ENCODE assay signal across 17 cellular contexts in the genomic region with DNA sequence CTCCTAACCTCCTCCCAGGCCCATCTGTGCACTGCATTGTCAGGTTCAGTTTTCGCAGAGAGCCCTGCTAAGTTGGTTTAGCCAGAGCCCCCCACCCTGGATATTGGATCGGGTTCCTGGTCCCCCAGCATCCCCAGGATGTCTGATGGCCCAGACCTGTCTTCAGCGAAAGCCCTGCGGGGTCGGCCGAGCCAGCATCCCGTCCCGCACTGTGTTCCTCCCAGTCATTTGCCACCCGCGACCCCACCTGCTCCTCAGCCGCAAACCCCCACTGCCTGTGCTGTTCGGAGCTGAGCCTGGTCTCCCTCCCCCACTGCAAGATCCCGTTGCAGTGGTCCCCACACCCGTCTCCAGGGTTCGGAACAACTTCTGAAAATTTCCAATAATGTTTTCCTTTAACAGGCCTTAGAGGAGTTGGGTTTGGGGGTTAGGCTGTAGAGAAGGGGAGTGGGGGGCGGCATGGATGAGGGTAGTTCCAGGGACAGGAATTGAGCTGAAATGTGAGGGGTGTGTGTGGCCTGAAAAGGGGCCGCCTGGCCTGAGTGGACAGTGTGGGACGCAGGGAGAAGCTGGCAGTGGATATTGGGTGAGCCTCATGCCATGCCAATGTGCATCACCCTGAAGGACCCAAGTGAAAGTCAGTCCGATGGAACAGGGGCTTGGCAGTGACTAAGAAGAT. TPM values are rescaled to one million over a fixed set of nuclear protein-coding genes. Genes with fewer than 3 reads are reported as not detected.
DNase-seq lines count a peak whose midpoint lies in the region; TF ChIP-seq lines count a peak whose summit lies in the region.
"Had no signal": no experiment of that assay in that cellular context is flagged by ENCODE, and none has a peak within 500 bp of the region (broad histone marks: within the 10 kb centered on the region; RNA-seq: fewer than 3 reads in every experiment).

No MANE protein-coding gene starts in this region.

- no peak overlapping the region for H2BK5ac ChIP-seq in H9 (ENCODE audit: insufficient read length, low read length)

- no peak overlapping the region for H3K27ac Mint-ChIP-seq in T-helper 2 cell treated with Interferon-gamma antibody and Interleukin-4, amounts not matched to agents 5 μg/mL and 100 μg/mL, for 36 hours
- H3K27ac Mint-ChIP-seq in H9, result no peak overlapping the region
- H3K27ac Mint-ChIP-seq in endodermal cell, result no peak overlapping the region

- intact Hi-C loops in stomach (cut with DNase I; ENCODE audit: low total_unique reads), result no loop called here

- no peak overlapping the region for H4K5ac ChIP-seq in H9 (ENCODE audit: insufficient read length, low read depth, low read length)

- H3K27me3 ChIP-seq in H9 (ENCODE audit: insufficient read depth, low read length) (no peaks in the 10 kb centered on the region; the same call in 1 of the 2 replicates), endodermal cell (ENCODE audit: control insufficient read depth, insufficient read depth, low read length, poor library complexity, severe bottlenecking) (no peaks in the 10 kb centered on the region), osteoblast (ENCODE audit: insufficient read depth, low read length) (peaks cover 13% of the 10 kb centered on the region), stomach (peaks cover 0 to 17% (median 5%) of the 10 kb centered on the region in 3 donors)
- H3K27me3 ChIP-seq: right lobe of liver had no signal

- no peak overlapping the region for H3K23ac ChIP-seq in H9 (ENCODE audit: insufficient read length, low read depth, low read length)

- H3K4ac ChIP-seq in H9 (ENCODE audit: low read depth, low read length), result no peak overlapping the region

- no peak for TF ChIP-seq POLR2A in stomach (IDR thresholded peaks at IDR 0.05)

- H4K8ac ChIP-seq in H9 (replicated peaks; ENCODE audit: insufficient read length, low read depth, low read length), result no peak overlapping the region

- H3K79me2 ChIP-seq in H9 (ENCODE audit: insufficient read depth, low read length) (peaks cover 13% of the 10 kb centered on the region; the same call in 1 of the 2 replicates), osteoblast (ENCODE audit: insufficient read depth, low read length) (peaks cover 28% of the 10 kb centered on the region)

- no peaks in the 10 kb centered on the region for H3K79me1 ChIP-seq in H9 (ENCODE audit: insufficient read depth, low read depth, low read length, poor library complexity, severe bottlenecking)

- H4K91ac ChIP-seq in H9 (ENCODE audit: insufficient read length, low read depth, low read length), result no peak overlapping the region

- no peak overlapping the region for H2BK12ac ChIP-seq in H9 (ENCODE audit: insufficient read length, low read depth, low read length)

- H3K14ac ChIP-seq in H9 (ENCODE audit: insufficient read depth, low read length), result no peak overlapping the region

- H3K36me3 ChIP-seq in endodermal cell (ENCODE audit: control insufficient read depth, insufficient read depth, low read length) (peaks cover 12% of the 10 kb centered on the region), osteoblast (ENCODE audit: insufficient read depth, low read length) (peaks cover 10% of the 10 kb centered on the region), stomach (peaks cover 11 to 15% (median 12%) of the 10 kb centered on the region in 4 donors)

- H3K9ac ChIP-seq in H9 (ENCODE audit: extremely low read depth, insufficient read length, low read length), result no peak overlapping the region
- no peak overlapping the region for H3K9ac ChIP-seq in endodermal cell (ENCODE audit: extremely low read depth, low read length, poor library complexity, severe bottlenecking)

- H3K4me3 ChIP-seq in endodermal cell (ENCODE audit: low read length) (no peak overlapping the region), osteoblast (ENCODE audit: insufficient read depth, low read length) (no peak overlapping the region), stomach (no peak overlapping the region)

- no peak overlapping the region for H2AK5ac ChIP-seq in H9 (ENCODE audit: insufficient read length, low read length)

- peak overlapping the region; percentile 18 for H3K4me3 Mint-ChIP-seq in T-helper 2 cell treated with Interferon-gamma antibody and Interleukin-4, amounts not matched to agents 5 μg/mL and 100 μg/mL, for 36 hours
- H3K4me3 Mint-ChIP-seq in H9 (peak overlapping the region in 1 of 2 experiments; percentile 98; a peak in 3 of 5 replicates), endodermal cell (peak overlapping the region; percentile 95)

- peaks cover 17% of the 10 kb centered on the region for H3K4me1 Mint-ChIP-seq in T-helper 2 cell treated with Interferon-gamma antibody and Interleukin-4, amounts not matched to agents 5 μg/mL and 100 μg/mL, for 36 hours (ENCODE audit: low read depth)
- H3K4me1 Mint-ChIP-seq in H9, result peaks cover 22 to 35% of the 10 kb centered on the region in 2 experiments
- H3K4me1 Mint-ChIP-seq in endodermal cell, result peaks cover 25% of the 10 kb centered on the region

- peaks cover 7% of the 10 kb centered on the region for H3K23me2 ChIP-seq in H9 (ENCODE audit: insufficient read length, low read depth, low read length, poor library complexity, severe bottlenecking)

- H2BK20ac ChIP-seq in H9 (ENCODE audit: low read depth, low read length, poor library complexity, severe bottlenecking), result no peak overlapping the region

- no peak for TF ChIP-seq CTCF in H9 (conservative IDR thresholded peaks at IDR 0.05)
- no peak for TF ChIP-seq CTCF in endodermal cell (conservative IDR thresholded peaks at IDR 0.05)
- TF ChIP-seq CTCF in osteoblast (IDR thresholded peaks at IDR 0.05; ENCODE audit: extremely low read depth, low read depth, low read length), result no peak
- no peak for TF ChIP-seq CTCF in stomach (IDR thresholded peaks at IDR 0.05)

- no peaks in the 10 kb centered on the region; the same call in 1 of the 2 replicates for H3K4me1 ChIP-seq in H9 (ENCODE audit: insufficient read depth, low read length)
- H3K4me1 ChIP-seq in endodermal cell (ENCODE audit: control insufficient read depth, insufficient read depth, low read length), result no peaks in the 10 kb centered on the region
- peaks cover 12% of the 10 kb centered on the region for H3K4me1 ChIP-seq in osteoblast (ENCODE audit: insufficient read depth, low read length)
- peaks cover 12 to 24% (median 24%) of the 10 kb centered on the region in 4 donors for H3K4me1 ChIP-seq in stomach

- H3T11ph ChIP-seq in H9 (ENCODE audit: low read length), result no peak overlapping the region

- no peak overlapping the region for H2BK15ac ChIP-seq in H9 (ENCODE audit: low read depth, low read length)

- DNase-seq in T-helper 2 cell treated with Interferon-gamma antibody and Interleukin-4, amounts not matched to agents 5 μg/mL and 100 μg/mL, for 36 hours (ENCODE audit: low spot score), result no peak
- no peak for DNase-seq in T-helper 2 cell
- DNase-seq in H9, result peak; percentile 24
- peak; percentile 44 for DNase-seq in endodermal cell
- peak; percentile 54 for DNase-seq in osteoblast (ENCODE audit: insufficient read length, low spot score, missing footprints)
- DNase-seq in stimulated activated naive CD4-positive, alpha-beta T cell (lab: John Stamatoyannopoulos, UW), result no peak
- no peak for DNase-seq in NCI-H2196 (lab: John Stamatoyannopoulos, UW; ENCODE audit: unreplicated experiment)
- DNase-seq in stomach, result no peak
- DNase-seq: central memory CD4-positive, alpha-beta T cell; KBM-7; NCI-H1417 treated with DMSO at 0.1 percent for 48 hours; NCI-H446 treated with DMSO at 0.1 percent for 48 hours; stimulated activated CD4-positive, alpha-beta T cell treated with anti-CD3 and anti-CD28 coated beads, Interleukin-4, amount 100 ng/mL, for 4 hours; stimulated activated naive CD4-positive, alpha-beta T cell treated with Interleukin-2 at 50 U/mL for 16 hours had no signal

- no peaks in the 10 kb centered on the region for H3K27me3 Mint-ChIP-seq in T-helper 2 cell treated with Interferon-gamma antibody and Interleukin-4, amounts not matched to agents 5 μg/mL and 100 μg/mL, for 36 hours (ENCODE audit: low read depth)
- H3K27me3 Mint-ChIP-seq in H9 (ENCODE audit: low read depth), result peaks cover 22% of the 10 kb centered on the region
- peaks cover 16% of the 10 kb centered on the region for H3K27me3 Mint-ChIP-seq in endodermal cell (ENCODE audit: insufficient read depth)

- no peaks in the 10 kb centered on the region for H4K20me1 ChIP-seq in H9 (ENCODE audit: control insufficient read depth, insufficient read depth, insufficient read length)
- peaks cover 17% of the 10 kb centered on the region for H4K20me1 ChIP-seq in osteoblast (ENCODE audit: insufficient read depth, low read length)

- H3K9me3 ChIP-seq in H9 (ENCODE audit: control insufficient read depth, low read depth, low read length) (no peaks in the 10 kb centered on the region), endodermal cell (ENCODE audit: control insufficient read depth, low read length) (no peaks in the 10 kb centered on the region), osteoblast (ENCODE audit: low read depth, low read length) (no peaks in the 10 kb centered on the region), stomach (no peaks in the 10 kb centered on the region)
- H3K9me3 ChIP-seq: gastroesophageal sphincter, right lobe of liver had no signal

- H3K27ac ChIP-seq in H9 (ENCODE audit: insufficient read length, low read depth, low read length) (no peak overlapping the region), endodermal cell (ENCODE audit: low read depth, low read length) (no peak overlapping the region), osteoblast (ENCODE audit: low read depth, low read length) (no peak overlapping the region), stomach (no peak overlapping the region)
- H3K27ac ChIP-seq: 22Rv1, gastroesophageal sphincter, right lobe of liver had no signal

- peaks cover 10% of the 10 kb centered on the region for H3K36me3 Mint-ChIP-seq in T-helper 2 cell treated with Interferon-gamma antibody and Interleukin-4, amounts not matched to agents 5 μg/mL and 100 μg/mL, for 36 hours (ENCODE audit: low read depth)
- peaks cover 4 to 13% (median 12%) of the 10 kb centered on the region in 3 experiments; a peak in 6 of 7 replicates for H3K36me3 Mint-ChIP-seq in H9 (ENCODE audit: insufficient read depth in 1 of 3, low read depth in 3 of 3)
- H3K36me3 Mint-ChIP-seq in endodermal cell (ENCODE audit: low read depth), result peaks cover 12% of the 10 kb centered on the region

- H3K4me2 ChIP-seq in H9 (ENCODE audit: insufficient read depth, insufficient read length, low read length) (no peak overlapping the region), osteoblast (ENCODE audit: insufficient read depth, low read length) (no peak overlapping the region)

- no peak overlapping the region for H3K56ac ChIP-seq in H9 (ENCODE audit: insufficient read length, low read depth, low read length)

- WGBS in H9 (ENCODE audit: extremely low coverage, insufficient read length, low lambda C conversion rate), result no CpG with 5 or more reads among the region's 19 CpGs
- 96 to 98% methylated on average over 13 to 19 of the region's 19 CpGs for WGBS in endodermal cell (ENCODE audit: insufficient coverage in 1 of 2, insufficient read length in 1 of 2), 2 experiments
- 84 to 93% (median 90%) methylated on average over 15 to 19 of the region's 19 CpGs for WGBS in stomach, 5 donors

- no peak for TF ChIP-seq EP300 in stomach (IDR thresholded peaks at IDR 0.05)

- no peak overlapping the region for H3K18ac ChIP-seq in H9 (ENCODE audit: insufficient read length, low read depth, low read length)

- H2AFZ ChIP-seq in H9 (ENCODE audit: low read length) (no peak overlapping the region), osteoblast (ENCODE audit: low read length) (peak overlapping the region; percentile 98)

- no peak overlapping the region for H2BK120ac ChIP-seq in H9 (ENCODE audit: low read depth, low read length, poor library complexity, severe bottlenecking)

- no peaks in the 10 kb centered on the region for H3K9me3 Mint-ChIP-seq in T-helper 2 cell treated with Interferon-gamma antibody and Interleukin-4, amounts not matched to agents 5 μg/mL and 100 μg/mL, for 36 hours
- no peaks in the 10 kb centered on the region for H3K9me3 Mint-ChIP-seq in H9
- H3K9me3 Mint-ChIP-seq in endodermal cell, result no peaks in the 10 kb centered on the region

RNA-seq across cellular contexts. Expression of gene COPS9, which starts 1.6 kb away (rescaled TPM):
- 142 and 149 TPM in 2 replicates for total RNA-seq in H9 (2021)
- total RNA-seq in endodermal cell, result 100 to 1,000 TPM; 151 to 161 TPM
- polyA plus RNA-seq in endodermal cell (2013, experiment 1 of 2), result 175 TPM
- 183 TPM for polyA plus RNA-seq in endodermal cell (2013, experiment 2 of 2)
- 70.2 and 84.9 TPM in 2 replicates for total RNA-seq in osteoblast
- 100 to 1,000 TPM in 2 of 5 donors, 10 to 100 TPM in 3; 40.6 to 168 (median 80.9) TPM for total RNA-seq in stomach
- polyA plus RNA-seq in stomach, result 100 to 1,000 TPM; 328 to 582 (median 573) TPM

RNA-seq across cellular contexts. Expression of gene OTOS, which starts 2.7 kb away (rescaled TPM):
- total RNA-seq in H9 (2021) (not detected in 2 replicates), endodermal cell (not detected), osteoblast (not detected in 2 replicates), stomach (not detected)
- polyA plus RNA-seq in endodermal cell (2013, experiment 1 of 2), result not detected
- not detected for polyA plus RNA-seq in endodermal cell (2013, experiment 2 of 2)
- polyA plus RNA-seq in stomach, result not detected
- total RNA-seq: gastroesophageal sphincter, right lobe of liver had no signal

Comparison
In these comparisons a context has a peak if more than half of its experiments do, and no peak if none do; other contexts are left out.
1. DNase-seq: peak in H9 (single experiment), endodermal cell (single experiment) and osteoblast (single experiment); none in T-helper 2 cell treated with Interferon-gamma antibody and Interleukin-4, amounts not matched to agents 5 μg/mL and 100 μg/mL, for 36 hours (single experiment), T-helper 2 cell (0 of 5), stimulated activated naive CD4-positive, alpha-beta T cell (0 of 6), NCI-H2196 (single experiment) and stomach (single experiment).